Comparison of ENCODE assay signal across 28 cellular contexts in the genomic region with DNA sequence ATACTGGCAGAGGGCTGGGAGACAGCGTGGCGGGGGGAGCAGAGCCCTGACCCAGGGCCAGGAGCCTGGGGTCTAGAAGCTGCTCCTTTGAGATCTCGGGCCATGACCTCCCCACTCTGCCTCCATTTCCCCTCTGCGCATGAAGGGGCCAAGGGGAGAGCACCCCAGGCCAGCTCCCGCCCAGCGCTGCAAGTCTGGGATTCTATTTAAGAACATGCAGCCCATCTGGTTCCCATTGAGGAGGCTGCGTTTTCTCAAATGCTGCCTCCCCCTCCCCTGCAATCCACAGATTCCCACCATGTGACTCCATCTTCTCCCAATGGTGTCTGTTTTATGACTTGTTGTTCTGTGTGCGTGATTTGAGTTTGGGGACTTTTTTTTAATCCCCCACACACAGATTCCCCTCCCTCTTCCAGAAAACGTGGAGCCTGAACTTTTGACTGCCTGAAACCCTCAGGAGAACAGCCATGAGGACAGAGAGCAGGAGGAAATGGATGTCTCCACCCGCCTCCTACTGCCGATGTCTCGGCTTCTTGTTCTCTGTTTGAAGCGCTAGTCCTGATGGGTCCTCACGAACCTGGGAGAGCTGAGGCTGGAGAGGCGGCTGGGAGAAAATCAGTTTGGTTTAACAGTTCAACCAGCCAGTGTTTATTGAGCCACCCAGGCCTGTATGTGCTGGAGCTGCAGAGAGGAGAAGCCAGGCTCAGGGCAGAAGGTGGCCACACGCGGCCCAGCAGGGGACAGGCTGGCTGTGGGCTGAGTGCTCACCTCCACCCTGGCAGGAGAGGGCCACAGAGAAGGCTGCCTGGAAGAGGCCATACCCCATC.
DNase-seq lines count a peak whose midpoint lies in the region; ATAC-seq and TF ChIP-seq lines count a peak whose summit lies in the region.
"Had no signal": no experiment of that assay in that cellular context is flagged by ENCODE, and none has a peak within 500 bp of the region (broad histone marks: within the 10 kb centered on the region; RNA-seq: fewer than 3 reads in every experiment).

No MANE protein-coding gene starts in this region.

- intact Hi-C loops in left ventricle myocardium superior (cut with micrococcal nuclease) = no loop called here
- intact Hi-C loops in sciatic nerve (cut with DNase I) = no loop called here
- intact Hi-C loops in PC-3 (cut with micrococcal nuclease) = no loop called here

- no peaks in the 10 kb centered on the region for H3K9me2 ChIP-seq in PC-3 (replicated peaks; ENCODE audit: low read length)

- H4K20me1 ChIP-seq in PC-3 (ENCODE audit: low read length) = no peaks in the 10 kb centered on the region
- H4K20me1 ChIP-seq: BLaER1 treated with 17β-estradiol and CSF1 and Interleukin-3, amounts not matched to agents 10 nM and 100 nM had no signal

- BruUV-seq in PC-3 (replicated peaks; lab: Mats Ljungman, UMichigan) = no TSS peak

- DNase-seq in AG10803 (ENCODE audit: low read depth) = peak; percentile 71
- peak; percentile 21 for DNase-seq in GM03348 (ENCODE audit: low spot score)
- DNase-seq in left ventricle myocardium superior = no peak
- DNase-seq in sciatic nerve (ENCODE audit: low spot score) = no peak
- DNase-seq in activated CD4-positive, alpha-beta T cell treated with anti-CD3 and anti-CD28 coated beads for 4 hours = no peak
- no peak for DNase-seq in PC-3
- DNase-seq in foreskin melanocyte = no peak
- DNase-seq in Peyer's patch = no peak
- DNase-seq: ACHN; activated CD4-positive, alpha-beta T cell treated with anti-CD3 and anti-CD28 coated beads for 1 hour; activated gamma-delta T cell; activated naive CD8-positive, alpha-beta T cell treated with anti-CD3 and anti-CD28 coated beads, Interleukin-2, amount 50 U/mL, for 24 hours; activated T-cell treated with anti-CD3 and anti-CD28 coated beads, Interleukin-2, amount 50 U/mL, for 1 hour; COR-L47; GDM1; kidney; NCI-H1436; NCI-H2107; NCI-H774; nucleus accumbens; small intestine; stimulated activated CD4-positive, alpha-beta T cell treated with anti-CD3 and anti-CD28 coated beads, Interleukin-1b, Interleukin-23, amount 100 ng/mL, for 48 hours; stomach; T-helper 17 cell had no signal

- peak; percentile 26 for ATAC-seq in left ventricle myocardium superior
- ATAC-seq in sciatic nerve = peak; percentile 72
- no peak for ATAC-seq in PC-3
- ATAC-seq: activated naive CD8-positive, alpha-beta T cell treated with anti-CD3 and anti-CD28 coated beads, Interleukin-2, amount 50 U/mL, for 24 hours; K562; T-helper 17 cell had no signal

- no peak overlapping the region for H3K9ac ChIP-seq in PC-3 (ENCODE audit: low read length)
- H3K9ac ChIP-seq: BLaER1 treated with 17β-estradiol and CSF1 and Interleukin-3, amounts not matched to agents 10 nM and 100 nM had no signal

- no peak overlapping the region for H3K4me2 ChIP-seq in PC-3 (ENCODE audit: low read length)

- H3K4me3 ChIP-seq in AG10803 (ENCODE audit: low read length) (no peak overlapping the region), PC-3 (ENCODE audit: low read length) (no peak overlapping the region), Peyer's patch (no peak overlapping the region)
- H3K4me3 ChIP-seq: BLaER1 treated with 17β-estradiol and CSF1 and Interleukin-3, amounts not matched to agents 10 nM and 100 nM; HAP-1; K562; stomach; tibial nerve had no signal

- H3K27ac ChIP-seq in PC-3 (ENCODE audit: low read length) (no peak overlapping the region), Peyer's patch (no peak overlapping the region)
- H3K27ac ChIP-seq: BLaER1 treated with 17β-estradiol and CSF1 and Interleukin-3, amounts not matched to agents 10 nM and 100 nM; stomach had no signal

- no peak for TF ChIP-seq POLR2A in Peyer's patch (IDR thresholded peaks at IDR 0.05)

- H2AFZ ChIP-seq in PC-3 (ENCODE audit: low read length) = no peak overlapping the region

- no peaks in the 10 kb centered on the region for H3F3A ChIP-seq in PC-3 (ENCODE audit: low read length, unreplicated experiment)

- H3K79me2 ChIP-seq in PC-3 (ENCODE audit: low read length) = no peaks in the 10 kb centered on the region

- CTCF ChIA-PET in PC-3 (lab: Charles Lee) = no interaction called here

- no peaks in the 10 kb centered on the region for H3K9me3 ChIP-seq in PC-3 (ENCODE audit: low read length)
- H3K9me3 ChIP-seq in Peyer's patch = no peaks in the 10 kb centered on the region
- H3K9me3 ChIP-seq: BLaER1 treated with 17β-estradiol and CSF1 and Interleukin-3, amounts not matched to agents 10 nM and 100 nM; HAP-1; stomach; tibial nerve had no signal

- H3K27me3 ChIP-seq in PC-3 (ENCODE audit: low read length) = no peaks in the 10 kb centered on the region
- H3K27me3 ChIP-seq in Peyer's patch = no peaks in the 10 kb centered on the region
- H3K27me3 ChIP-seq: BLaER1 treated with 17β-estradiol and CSF1 and Interleukin-3, amounts not matched to agents 10 nM and 100 nM; tibial nerve had no signal

- no peak for TF ChIP-seq CTCF in AG10803 (conservative IDR thresholded peaks at IDR 0.05; ENCODE audit: low read length)
- TF ChIP-seq CTCF in PC-3 (conservative IDR thresholded peaks at IDR 0.05; ENCODE audit: low read depth, low read length) = no peak
- no peak for TF ChIP-seq CTCF in Peyer's patch (IDR thresholded peaks at IDR 0.05)

- H3K36me3 ChIP-seq in PC-3 (ENCODE audit: low read depth, low read length) (no peaks in the 10 kb centered on the region), Peyer's patch (no peaks in the 10 kb centered on the region)
- H3K36me3 ChIP-seq: BLaER1 treated with 17β-estradiol and CSF1 and Interleukin-3, amounts not matched to agents 10 nM and 100 nM; HAP-1; stomach; tibial nerve had no signal

- H3K4me1 ChIP-seq in PC-3 (ENCODE audit: insufficient read depth, low read length) (no peaks in the 10 kb centered on the region), Peyer's patch (peaks cover 0 to 8% (median 0%) of the 10 kb centered on the region in 4 donors)
- H3K4me1 ChIP-seq: HAP-1, stomach had no signal

- POLR2A ChIA-PET in PC-3 (lab: Charles Lee; ENCODE audit: unreplicated experiment) = no interaction called here

Comparison
In these comparisons a context has a peak if more than half of its experiments do, and no peak if none do; other contexts are left out.
1. DNase-seq: peak in AG10803 (single experiment) and GM03348 (single experiment); none in left ventricle myocardium superior (single experiment), sciatic nerve (single experiment), activated CD4-positive, alpha-beta T cell treated with anti-CD3 and anti-CD28 coated beads for 4 hours (0 of 2), PC-3 (single experiment), foreskin melanocyte (single experiment) and Peyer's patch (0 of 3).